In the genomic region with DNA sequence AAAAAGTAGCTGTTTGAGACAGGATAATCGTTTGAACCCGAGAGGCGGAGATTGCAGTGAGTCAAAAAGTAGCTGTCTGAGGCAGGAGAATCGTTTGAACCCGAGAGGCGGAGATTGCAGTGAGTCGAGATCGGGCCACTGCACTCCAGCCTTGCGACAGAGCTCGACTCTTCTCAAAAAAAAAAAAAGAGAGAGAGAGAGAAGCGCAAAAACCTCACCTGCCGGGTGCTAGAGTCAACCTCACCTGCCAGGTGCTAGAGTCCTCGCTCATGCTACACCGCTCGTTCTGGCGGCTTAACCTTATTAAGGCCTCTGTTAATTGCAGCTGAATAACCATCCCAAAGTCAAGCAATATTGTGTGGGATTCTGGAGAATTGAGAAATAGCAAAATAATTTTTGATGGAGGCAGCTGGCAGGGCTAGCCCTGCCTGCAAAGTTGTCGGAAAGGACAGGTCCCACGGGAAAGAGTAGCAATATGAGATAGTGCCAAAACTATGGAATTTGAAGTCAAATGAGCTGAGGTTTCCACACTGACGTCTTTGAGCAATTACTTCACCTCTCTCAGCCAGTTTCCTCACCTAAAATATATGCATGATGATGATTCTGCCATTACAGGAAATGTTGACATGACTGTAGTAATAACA, we compare ENCODE assay signal across 8 cellular contexts. TPM values are rescaled to one million over a fixed set of nuclear protein-coding genes. Genes with fewer than 3 reads are reported as not detected.
DNase-seq lines count a peak whose midpoint lies in the region; ATAC-seq and TF ChIP-seq lines count a peak whose summit lies in the region.

No MANE protein-coding gene starts in this region.

- DNase-seq in DMS79 (lab: John Stamatoyannopoulos, UW) (peak; percentile 34), NCI-H146 treated with DMSO at 0.1 percent for 48 hours (lab: John Stamatoyannopoulos, UW; ENCODE audit: unreplicated experiment) (peak; percentile 66), osteoblast (ENCODE audit: insufficient read length, low spot score, missing footprints) (peak; percentile 76), UCSD-AML1 (lab: John Stamatoyannopoulos, UW; ENCODE audit: unreplicated experiment) (no peak), HCEC 1CT (no peak)
- DNase-seq in effector memory CD4-positive, alpha-beta T cell, result no peak
- no peak for DNase-seq in activated CD4-positive, alpha-beta T cell treated with anti-CD3 and anti-CD28 coated beads for 1 hour

- peaks cover 41% of the 10 kb centered on the region for H3K79me2 ChIP-seq in osteoblast (ENCODE audit: insufficient read depth, low read length)

- peak overlapping the region; percentile 96 for H3K4me3 ChIP-seq in effector memory CD4-positive, alpha-beta T cell (ENCODE audit: insufficient read depth, low read depth, low read length, poor library complexity, severe bottlenecking)
- peak overlapping the region; percentile 95 for H3K4me3 ChIP-seq in osteoblast (ENCODE audit: insufficient read depth, low read length)

- peaks cover 13% of the 10 kb centered on the region for H3K4me1 ChIP-seq in effector memory CD4-positive, alpha-beta T cell (ENCODE audit: control insufficient read depth, insufficient read depth, low read length, poor library complexity, severe bottlenecking)
- peaks cover 22% of the 10 kb centered on the region for H3K4me1 ChIP-seq in osteoblast (ENCODE audit: insufficient read depth, low read length)

- H3K27ac ChIP-seq in effector memory CD4-positive, alpha-beta T cell (ENCODE audit: insufficient read depth, low read length, poor library complexity, severe bottlenecking), result peak overlapping the region; percentile 77
- peak overlapping the region; percentile 90 for H3K27ac ChIP-seq in osteoblast (ENCODE audit: low read depth, low read length)

- no peaks in the 10 kb centered on the region for H3K36me3 ChIP-seq in effector memory CD4-positive, alpha-beta T cell (ENCODE audit: control insufficient read depth, insufficient read depth, low read length)
- H3K36me3 ChIP-seq in osteoblast (ENCODE audit: insufficient read depth, low read length), result no peaks in the 10 kb centered on the region

- H3K27me3 ChIP-seq in effector memory CD4-positive, alpha-beta T cell (replicated peaks; ENCODE audit: control insufficient read depth, insufficient read depth, low read length, poor library complexity, severe bottlenecking), result no peaks in the 10 kb centered on the region
- H3K27me3 ChIP-seq in osteoblast (ENCODE audit: insufficient read depth, low read length), result no peaks in the 10 kb centered on the region

- peak overlapping the region; percentile 89 for H3K4me2 ChIP-seq in osteoblast (ENCODE audit: insufficient read depth, low read length)

- no peak for TF ChIP-seq CTCF in osteoblast (IDR thresholded peaks at IDR 0.05; ENCODE audit: extremely low read depth, low read depth, low read length)

- H4K20me1 ChIP-seq in osteoblast (ENCODE audit: insufficient read depth, low read length), result peaks cover 11% of the 10 kb centered on the region

- H2AFZ ChIP-seq in osteoblast (ENCODE audit: low read length), result peak overlapping the region; percentile 90

- no peaks in the 10 kb centered on the region for H3K9me3 ChIP-seq in effector memory CD4-positive, alpha-beta T cell (ENCODE audit: control insufficient read depth, low read length)
- no peaks in the 10 kb centered on the region for H3K9me3 ChIP-seq in osteoblast (ENCODE audit: low read depth, low read length)

- no peak for ATAC-seq in GM18520 (IDR thresholded peaks at IDR 0.05; ENCODE audit: unreplicated experiment)

RNA-seq across cellular contexts. Expression of gene DYM, which starts 0.6 kb away (rescaled TPM):
- 50.7 and 85.5 TPM in 2 replicates for total RNA-seq in osteoblast

RNA-seq across cellular contexts. Expression of gene C18orf32, which starts 26.0 kb away (rescaled TPM):
- total RNA-seq in osteoblast, result 16.5 and 16.6 TPM in 2 replicates

RNA-seq across cellular contexts. Expression of gene RPL17, which starts 31.2 kb away (rescaled TPM):
- total RNA-seq in osteoblast, result 1,315 and 1,434 TPM in 2 replicates

Comparison
In these comparisons a context has a peak if more than half of its experiments do, and no peak if none do; other contexts are left out.
1. DNase-seq: peak in DMS79 (single experiment), NCI-H146 treated with DMSO at 0.1 percent for 48 hours (single experiment) and osteoblast (single experiment); none in effector memory CD4-positive, alpha-beta T cell (0 of 3), UCSD-AML1 (single experiment), HCEC 1CT (single experiment) and activated CD4-positive, alpha-beta T cell treated with anti-CD3 and anti-CD28 coated beads for 1 hour (single experiment).